In genomic region chr16:86205521-86206245, GRCh38 we compare ENCODE assay signal across 19 cellular contexts.
"Had no signal": no experiment of that assay in that cellular context is flagged by ENCODE, and none has a peak within 500 bp of the region (broad histone marks: within the 10 kb centered on the region; RNA-seq: fewer than 3 reads in every experiment).

No MANE protein-coding gene starts in this region.

- H3K27ac Mint-ChIP-seq: natural killer cell; stimulated activated naive B cell treated with anti-CD40 and anti-IgM and Interleukin-4, amounts not matched to agents 10 μg/mL and 1 μg/mL and 100 μg/mL, for 72 hours; stimulated activated naive CD8-positive, alpha-beta T cell treated with anti-CD3 and anti-CD28 coated beads, Interleukin-15, Interleukin-2, amounts not matched to agents 100 ng/mL and 50 ng/mL, for 24 hours had no signal

- H3K9me3 ChIP-seq: esophagus muscularis mucosa, left lung, ovary, psoas muscle, right lobe of liver, spleen, thoracic aorta, tibial nerve, upper lobe of left lung had no signal

- H3K36me3 Mint-ChIP-seq: natural killer cell; stimulated activated naive B cell treated with anti-CD40 and anti-IgM and Interleukin-4, amounts not matched to agents 10 μg/mL and 1 μg/mL and 100 μg/mL, for 72 hours had no signal

- H3K36me3 ChIP-seq: esophagus muscularis mucosa, left lung, ovary, right lobe of liver, spleen, thoracic aorta, tibial nerve, upper lobe of left lung had no signal

- H3K27me3 ChIP-seq: esophagus muscularis mucosa, ovary, right lobe of liver, upper lobe of left lung had no signal

- H3K27ac ChIP-seq: coronary artery, esophagus muscularis mucosa, left lung, ovary, psoas muscle, right lobe of liver, spleen, thoracic aorta, tibial nerve, upper lobe of left lung had no signal

- H3K4me3 ChIP-seq: coronary artery, esophagus muscularis mucosa, left lung, ovary, psoas muscle, right lobe of liver, spleen, thoracic aorta, tibial nerve, upper lobe of left lung had no signal

- DNase-seq: dermis blood vessel endothelial cell; effector memory CD4-positive, alpha-beta T cell; foreskin melanocyte; kidney; left lung; natural killer cell; occipital lobe; ovary; psoas muscle; right lobe of liver; spleen; stimulated activated CD4-positive, alpha-beta T cell treated with anti-CD3 and anti-CD28 coated beads, Interleukin-2, amount 100 ng/mL, for 48 hours; stimulated activated naive B cell treated with anti-CD40 and anti-IgM and Interleukin-4, amounts not matched to agents 10 μg/mL and 1 μg/mL and 100 μg/mL, for 72 hours; upper lobe of left lung had no signal

- H3K4me1 Mint-ChIP-seq: natural killer cell had no signal

- H3K9me3 Mint-ChIP-seq: natural killer cell; stimulated activated naive B cell treated with anti-CD40 and anti-IgM and Interleukin-4, amounts not matched to agents 10 μg/mL and 1 μg/mL and 100 μg/mL, for 72 hours; stimulated activated naive CD8-positive, alpha-beta T cell treated with anti-CD3 and anti-CD28 coated beads, Interleukin-15, Interleukin-2, amounts not matched to agents 100 ng/mL and 50 ng/mL, for 24 hours had no signal

- ATAC-seq: left lung; natural killer cell; psoas muscle; right lobe of liver; stimulated activated naive B cell treated with anti-CD40 and anti-IgM and Interleukin-4, amounts not matched to agents 10 μg/mL and 1 μg/mL and 100 μg/mL, for 72 hours had no signal

- H3K4me3 Mint-ChIP-seq: natural killer cell; stimulated activated naive B cell treated with anti-CD40 and anti-IgM and Interleukin-4, amounts not matched to agents 10 μg/mL and 1 μg/mL and 100 μg/mL, for 72 hours; stimulated activated naive CD8-positive, alpha-beta T cell treated with anti-CD3 and anti-CD28 coated beads, Interleukin-15, Interleukin-2, amounts not matched to agents 100 ng/mL and 50 ng/mL, for 24 hours had no signal

- H3K4me1 ChIP-seq: left lung, psoas muscle, right lobe of liver, spleen, tibial nerve had no signal
